Comparison of ENCODE assay signal across 1 cellular context in genomic region chr1:2045468-2046224, GRCh38.
A peak's percentile ranks its signal among the peaks of the same experiment; 100 is the strongest.
TF ChIP-seq lines count a peak whose summit lies in the region.

No MANE protein-coding gene starts in this region.

TF ChIP-seq in K562, 482 proteins besides CTCF, POLR2A, EP300 and RAD21:
- no peak for TF ChIP-seq NR2F6 (CRISPR knock-in tag; IDR thresholded peaks at IDR 0.05)
- no peak for TF ChIP-seq PHB (CRISPR knock-in tag; IDR thresholded peaks at IDR 0.05)
- no peak for TF ChIP-seq ZNF3 (CRISPR knock-in tag; IDR thresholded peaks at IDR 0.05)
- TF ChIP-seq MECOM (CRISPR knock-in tag; IDR thresholded peaks at IDR 0.05), result no peak
- TF ChIP-seq E2F5 (CRISPR knock-in tag; IDR thresholded peaks at IDR 0.05), result 0 out of 2 replicates have a peak, but pooled peaks have one; percentile 23
- TF ChIP-seq, protein P1, sequence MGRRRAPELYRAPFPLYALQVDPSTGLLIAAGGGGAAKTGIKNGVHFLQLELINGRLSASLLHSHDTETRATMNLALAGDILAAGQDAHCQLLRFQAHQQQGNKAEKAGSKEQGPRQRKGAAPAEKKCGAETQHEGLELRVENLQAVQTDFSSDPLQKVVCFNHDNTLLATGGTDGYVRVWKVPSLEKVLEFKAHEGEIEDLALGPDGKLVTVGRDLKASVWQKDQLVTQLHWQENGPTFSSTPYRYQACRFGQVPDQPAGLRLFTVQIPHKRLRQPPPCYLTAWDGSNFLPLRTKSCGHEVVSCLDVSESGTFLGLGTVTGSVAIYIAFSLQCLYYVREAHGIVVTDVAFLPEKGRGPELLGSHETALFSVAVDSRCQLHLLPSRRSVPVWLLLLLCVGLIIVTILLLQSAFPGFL (CRISPR knock-in tag; IDR thresholded peaks at IDR 0.05), result no peak
